In the genomic region with DNA sequence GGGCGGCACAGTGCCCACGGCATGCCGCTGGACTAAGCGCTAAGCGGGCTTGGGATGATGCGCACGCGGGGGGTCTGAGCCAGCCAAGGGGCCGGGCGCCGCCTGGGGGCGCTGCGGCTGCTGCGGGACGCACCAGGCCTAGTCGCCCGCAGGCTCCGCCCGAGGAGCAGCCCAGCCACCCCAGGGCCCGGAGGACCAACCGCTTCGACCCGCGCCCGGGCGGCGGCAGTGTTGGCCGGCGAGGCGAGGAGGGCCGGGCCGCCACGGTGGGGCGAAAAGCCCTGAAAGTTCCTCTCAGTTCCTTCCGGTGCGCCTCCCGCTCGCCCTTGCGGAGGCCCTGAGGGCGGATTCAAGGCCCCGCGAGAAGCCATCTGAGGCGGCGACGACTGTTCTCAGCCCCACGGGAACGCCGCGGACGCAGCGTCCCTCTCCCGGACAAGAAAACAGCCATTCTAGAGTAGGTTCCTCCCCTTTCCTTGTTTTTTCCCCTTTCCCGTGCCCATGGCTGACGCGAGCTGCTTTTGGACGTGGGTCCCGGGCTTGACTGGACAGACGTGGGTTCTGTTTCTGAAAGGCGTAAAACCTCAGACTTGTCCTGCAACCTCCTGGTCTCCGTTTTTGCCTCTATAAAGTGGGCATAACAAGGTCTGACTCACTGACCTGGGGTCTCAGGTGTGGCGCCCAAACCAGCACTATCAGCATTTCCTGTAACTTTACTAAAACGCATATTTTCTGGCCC, we compare ENCODE assay signal across 8 cellular contexts. TPM values are rescaled to one million over a fixed set of nuclear protein-coding genes. Genes with fewer than 3 reads are reported as not detected.
DNase-seq lines count a peak whose midpoint lies in the region; ATAC-seq and TF ChIP-seq lines count a peak whose summit lies in the region.

A gene with protein sequence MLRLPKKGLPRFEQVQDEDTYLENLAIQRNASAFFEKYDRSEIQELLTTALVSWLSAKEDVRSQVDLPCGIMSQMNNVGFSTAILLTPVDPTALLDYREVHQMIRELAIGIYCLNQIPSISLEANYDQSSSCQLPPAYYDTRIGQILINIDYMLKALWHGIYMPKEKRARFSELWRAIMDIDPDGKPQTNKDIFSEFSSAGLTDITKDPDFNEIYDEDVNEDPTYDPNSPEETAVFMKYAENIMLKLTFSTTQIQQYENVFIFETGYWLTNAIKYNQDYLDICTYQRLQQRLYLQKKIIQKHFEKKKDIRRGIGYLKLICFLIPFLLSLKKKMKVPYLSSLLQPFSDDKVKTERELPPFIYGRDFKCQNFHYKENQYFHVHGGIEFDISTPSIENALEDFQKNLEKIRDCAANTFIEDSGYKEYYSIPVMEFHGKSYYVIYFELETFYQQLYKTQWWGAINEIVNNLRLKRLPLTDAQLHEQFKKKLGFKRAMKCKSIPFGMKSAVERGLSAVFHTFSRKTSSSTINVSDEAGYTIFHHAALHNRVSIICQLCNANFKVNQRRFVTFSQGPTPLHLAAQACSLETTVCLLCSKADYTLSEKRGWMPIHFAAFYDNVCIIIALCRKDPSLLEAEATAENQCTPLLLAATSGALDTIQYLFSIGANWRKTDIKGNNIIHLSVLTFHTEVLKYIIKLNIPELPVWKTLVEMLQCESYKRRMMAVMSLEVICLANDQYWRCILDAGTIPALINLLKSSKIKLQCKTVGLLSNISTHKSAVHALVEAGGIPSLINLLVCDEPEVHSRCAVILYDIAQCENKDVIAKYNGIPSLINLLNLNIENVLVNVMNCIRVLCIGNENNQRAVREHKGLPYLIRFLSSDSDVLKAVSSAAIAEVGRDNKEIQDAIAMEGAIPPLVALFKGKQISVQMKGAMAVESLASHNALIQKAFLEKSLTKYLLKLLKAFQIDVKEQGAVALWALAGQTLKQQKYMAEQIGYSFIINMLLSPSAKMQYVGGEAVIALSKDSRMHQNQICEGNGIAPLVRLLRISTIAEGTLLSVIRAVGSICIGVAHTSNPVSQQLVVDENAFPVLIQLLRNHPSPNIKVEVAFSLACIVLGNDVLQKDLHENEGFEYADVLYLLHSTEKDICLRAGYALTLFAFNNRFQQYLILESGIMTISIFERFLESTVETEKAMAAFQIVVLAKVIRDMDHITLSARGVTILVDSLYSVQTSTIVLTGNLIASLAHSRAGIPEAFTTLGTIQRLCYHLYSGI (N-terminal part only) (plus strand): TSS at position 297 of the 739 bp plus-strand sequence. CDS start 1,821 bp downstream, outside the sequence.

- peak within 1 kb of the TSS; percentile 96 for H3K4me3 Mint-ChIP-seq in HFFc6

- TF ChIP-seq CTCF in GM12864 (IDR thresholded peaks at IDR 0.05; ENCODE audit: low read depth, low read length, missing control alignments) (peak; percentile 79), HFFc6 (IDR thresholded peaks at IDR 0.05) (peak; percentile 91), NB4 (IDR thresholded peaks at IDR 0.05; ENCODE audit: low read depth, low read length) (peak; percentile 58), kidney epithelial cell (IDR thresholded peaks at IDR 0.05; ENCODE audit: insufficient read depth, low read length, poor library complexity, severe bottlenecking) (peak; percentile 52)

- no peaks in the 10 kb centered on the region for H3K36me3 ChIP-seq in kidney epithelial cell (ENCODE audit: control insufficient read depth, insufficient read depth, low read length)

- peak; percentile 56 for DNase-seq in GM12864 (ENCODE audit: low read depth)
- DNase-seq in HFFc6, result peak; percentile 85
- DNase-seq in NB4 (ENCODE audit: low read depth), result peak; percentile 91
- peak; percentile 82 for DNase-seq in cerebellar cortex (ENCODE audit: low spot score)
- peak; percentile 56 for DNase-seq in kidney epithelial cell (ENCODE audit: low read depth)
- DNase-seq in stimulated activated CD4-positive, alpha-beta T cell treated with anti-CD3 and anti-CD28 coated beads, Interleukin-15, amount 100 ng/mL, for 24 hours, result peak; percentile 86
- no peak for DNase-seq in NCI-H1930 (lab: John Stamatoyannopoulos, UW)

- ATAC-seq in activated CD4-positive, CD25-positive, alpha-beta regulatory T cell treated with anti-CD3 and anti-CD28 coated beads, Interleukin-2, amount 50 U/mL, for 24 hours, result peak; percentile 95 to 96

- peaks cover 14% of the 10 kb centered on the region; the same call in 1 of the 2 replicates for H3K9me3 Mint-ChIP-seq in HFFc6

- peaks cover 27% of the 10 kb centered on the region for H3K4me1 Mint-ChIP-seq in HFFc6 (ENCODE audit: low read depth)

- no peak for TF ChIP-seq POLR2A in NB4 (IDR thresholded peaks at IDR 0.05; ENCODE audit: extremely low read depth, insufficient read length)

- H3K36me3 Mint-ChIP-seq in HFFc6 (ENCODE audit: low read depth), result peaks cover 24% of the 10 kb centered on the region

- H3K27me3 Mint-ChIP-seq in HFFc6 (ENCODE audit: insufficient read depth), result no peaks in the 10 kb centered on the region; the same call in 1 of the 2 replicates

- peak within 1 kb of the TSS; percentile 98 for H3K27ac Mint-ChIP-seq in HFFc6

- H3K4me3 ChIP-seq in GM12864 (ENCODE audit: low read depth, low read length), result peak within 1 kb of the TSS; percentile 69
- peak within 1 kb of the TSS; percentile 55 for H3K4me3 ChIP-seq in NB4 (ENCODE audit: low read depth, low read length)
- peak within 1 kb of the TSS; percentile 79 for H3K4me3 ChIP-seq in kidney epithelial cell (ENCODE audit: low read depth, low read length)

- no peaks in the 10 kb centered on the region for H3K27me3 ChIP-seq in kidney epithelial cell (ENCODE audit: control insufficient read depth, insufficient read depth, low read length)

RNA-seq across cellular contexts. Expression of the gene that starts here (rescaled TPM):
- 1 to 10 TPM; 1.4 to 2.2 (median 1.7) TPM for total RNA-seq in HFFc6 (2021; fragmentation: NEBNext Ultra II Directional; extraction: Animal tissue kit (Norgen Biotek cat#: 25700))
- 3.3 and 3.8 TPM in 2 replicates for total RNA-seq in kidney epithelial cell

Comparison
In these comparisons a context has a peak if more than half of its experiments do, and no peak if none do; other contexts are left out.
1. DNase-seq: peak in GM12864 (single experiment), HFFc6 (single experiment), NB4 (single experiment), cerebellar cortex (single experiment), kidney epithelial cell (single experiment) and stimulated activated CD4-positive, alpha-beta T cell treated with anti-CD3 and anti-CD28 coated beads, Interleukin-15, amount 100 ng/mL, for 24 hours (single experiment); none in NCI-H1930 (0 of 2).
2. Peak in every context shown above with its lines, with median percentiles within 50 percentile points of each other: H3K4me3 ChIP-seq and CTCF ChIP-seq.